Comparison of ENCODE assay signal across 10 cellular contexts in the genomic region with DNA sequence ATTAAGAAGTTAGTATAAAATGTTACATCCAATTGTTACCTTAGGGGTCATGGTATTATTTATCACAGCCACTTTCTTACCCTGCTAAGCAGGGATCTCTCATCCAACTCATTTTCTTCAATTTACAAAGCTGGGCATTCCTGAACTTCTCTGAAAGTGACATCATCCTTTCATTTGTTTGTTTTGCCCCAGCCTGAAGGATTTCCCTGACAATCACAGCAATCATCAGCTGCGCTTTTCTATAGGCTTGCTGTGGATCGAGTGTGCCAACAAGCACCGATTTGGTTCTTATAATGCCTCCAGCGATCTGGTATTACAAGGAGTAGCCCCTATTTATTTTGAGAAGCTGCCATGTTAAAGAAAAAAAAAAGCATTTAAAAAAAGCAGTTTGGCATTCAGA.
DNase-seq lines count a peak whose midpoint lies in the region; ATAC-seq and TF ChIP-seq lines count a peak whose summit lies in the region.
"Had no signal": no experiment of that assay in that cellular context is flagged by ENCODE, and none has a peak within 500 bp of the region (broad histone marks: within the 10 kb centered on the region; RNA-seq: fewer than 3 reads in every experiment).

No MANE protein-coding gene starts in this region.

- peak; percentile 12 for DNase-seq in NCI-H748 (lab: John Stamatoyannopoulos, UW; ENCODE audit: unreplicated experiment)
- no peak for DNase-seq in NCI-H748 treated with DMSO at 0.1 percent for 48 hours (lab: John Stamatoyannopoulos, UW)
- DNase-seq in NCI-H82 treated with DMSO at 0.1 percent for 48 hours (lab: John Stamatoyannopoulos, UW; ENCODE audit: unreplicated experiment): peak; percentile 92
- peak; percentile 39 for DNase-seq in foreskin melanocyte
- no peak for DNase-seq in type B pancreatic cell (ENCODE audit: extremely low spot score, unreplicated experiment)
- DNase-seq in DMS79 (lab: John Stamatoyannopoulos, UW): no peak
- DNase-seq: activated CD4-positive, alpha-beta T cell treated with anti-CD3 and anti-CD28 coated beads for 1 hour; activated naive CD4-positive, alpha-beta T cell treated with anti-CD3 and anti-CD28 coated beads, Interleukin-2, amount 10 ng/mL, durations not matched to agents 7 days and 5 days had no signal

- peaks cover 27% of the 10 kb centered on the region for H3K4me1 Mint-ChIP-seq in type B pancreatic cell (ENCODE audit: unreplicated experiment)
- H3K4me1 Mint-ChIP-seq: activated naive CD4-positive, alpha-beta T cell treated with anti-CD3 and anti-CD28 coated beads, Interleukin-2, amount 10 ng/mL, durations not matched to agents 7 days and 5 days had no signal

- H3K9me3 Mint-ChIP-seq in type B pancreatic cell: no peaks in the 10 kb centered on the region

- peak overlapping the region; percentile 27 for H3K4me3 Mint-ChIP-seq in type B pancreatic cell
- H3K4me3 Mint-ChIP-seq: activated naive CD4-positive, alpha-beta T cell treated with anti-CD3 and anti-CD28 coated beads, Interleukin-2, amount 10 ng/mL, durations not matched to agents 7 days and 5 days had no signal

- ATAC-seq in GM18498 (IDR thresholded peaks at IDR 0.05; ENCODE audit: unreplicated experiment) (no peak), HG02981 (IDR thresholded peaks at IDR 0.05; ENCODE audit: unreplicated experiment) (no peak)

- no peaks in the 10 kb centered on the region for H3K36me3 Mint-ChIP-seq in type B pancreatic cell
- H3K36me3 Mint-ChIP-seq: activated naive CD4-positive, alpha-beta T cell treated with anti-CD3 and anti-CD28 coated beads, Interleukin-2, amount 10 ng/mL, durations not matched to agents 7 days and 5 days had no signal

- TF ChIP-seq CTCF in type B pancreatic cell (conservative IDR thresholded peaks at IDR 0.05): no peak

- peaks cover 4% of the 10 kb centered on the region for H3K27me3 Mint-ChIP-seq in type B pancreatic cell
- H3K27me3 Mint-ChIP-seq: activated naive CD4-positive, alpha-beta T cell treated with anti-CD3 and anti-CD28 coated beads, Interleukin-2, amount 10 ng/mL, durations not matched to agents 7 days and 5 days had no signal

- H3K27ac Mint-ChIP-seq in type B pancreatic cell: no peak overlapping the region
- H3K27ac Mint-ChIP-seq: activated naive CD4-positive, alpha-beta T cell treated with anti-CD3 and anti-CD28 coated beads, Interleukin-2, amount 10 ng/mL, durations not matched to agents 7 days and 5 days had no signal

Comparison
In these comparisons a context has a peak if more than half of its experiments do, and no peak if none do; other contexts are left out.
1. DNase-seq: peak in NCI-H748 (single experiment), NCI-H82 treated with DMSO at 0.1 percent for 48 hours (single experiment) and foreskin melanocyte (single experiment); none in NCI-H748 treated with DMSO at 0.1 percent for 48 hours (single experiment), type B pancreatic cell (single experiment) and DMS79 (single experiment).